Comparison of ENCODE assay signal across 1 cellular context in the genomic region with DNA sequence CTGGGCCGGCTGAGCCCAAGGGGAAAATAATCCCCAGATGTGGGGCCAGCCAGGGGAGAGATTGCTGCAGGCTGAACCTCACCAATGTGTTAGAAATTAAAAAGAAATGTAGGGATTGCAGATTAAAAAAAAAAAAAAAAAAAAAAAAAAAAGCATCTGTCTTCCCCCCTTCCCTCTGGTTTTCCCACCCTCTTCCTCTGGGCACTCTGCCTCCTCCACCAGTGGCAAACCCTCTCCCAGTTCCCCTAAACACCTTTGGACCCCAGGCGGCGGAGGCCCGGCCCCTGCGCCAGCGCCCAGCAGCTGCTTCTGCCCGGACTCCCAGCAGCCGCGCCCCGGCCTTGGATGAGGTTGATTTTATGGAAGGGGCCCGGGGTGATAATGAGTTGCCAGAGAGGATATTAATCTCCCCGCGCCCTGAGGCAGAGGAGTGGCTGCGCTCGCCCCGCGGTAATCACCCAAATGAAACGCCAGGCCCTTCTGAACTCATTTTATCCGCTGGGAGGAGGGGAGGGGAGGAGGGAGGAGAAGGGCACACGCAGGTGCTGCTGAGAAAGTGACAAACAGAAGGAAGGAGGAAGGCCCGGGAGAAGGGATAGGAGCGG.
TF ChIP-seq lines count a peak whose summit lies in the region.

No MANE protein-coding gene starts in this region.

TF ChIP-seq in SK-N-SH treated with all-trans-retinoic acid at 6 μM for 48 hours, 23 proteins besides CTCF, POLR2A, EP300 and RAD21 (continued from another document):
- TF ChIP-seq, protein P1, sequence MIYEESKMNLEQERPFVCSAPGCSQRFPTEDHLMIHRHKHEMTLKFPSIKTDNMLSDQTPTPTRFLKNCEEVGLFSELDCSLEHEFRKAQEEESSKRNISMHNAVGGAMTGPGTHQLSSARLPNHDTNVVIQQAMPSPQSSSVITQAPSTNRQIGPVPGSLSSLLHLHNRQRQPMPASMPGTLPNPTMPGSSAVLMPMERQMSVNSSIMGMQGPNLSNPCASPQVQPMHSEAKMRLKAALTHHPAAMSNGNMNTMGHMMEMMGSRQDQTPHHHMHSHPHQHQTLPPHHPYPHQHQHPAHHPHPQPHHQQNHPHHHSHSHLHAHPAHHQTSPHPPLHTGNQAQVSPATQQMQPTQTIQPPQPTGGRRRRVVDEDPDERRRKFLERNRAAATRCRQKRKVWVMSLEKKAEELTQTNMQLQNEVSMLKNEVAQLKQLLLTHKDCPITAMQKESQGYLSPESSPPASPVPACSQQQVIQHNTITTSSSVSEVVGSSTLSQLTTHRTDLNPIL (CRISPR knock-in tag; IDR thresholded peaks at IDR 0.05; ENCODE audit: low read depth) = no peak
- TF ChIP-seq, protein P2, sequence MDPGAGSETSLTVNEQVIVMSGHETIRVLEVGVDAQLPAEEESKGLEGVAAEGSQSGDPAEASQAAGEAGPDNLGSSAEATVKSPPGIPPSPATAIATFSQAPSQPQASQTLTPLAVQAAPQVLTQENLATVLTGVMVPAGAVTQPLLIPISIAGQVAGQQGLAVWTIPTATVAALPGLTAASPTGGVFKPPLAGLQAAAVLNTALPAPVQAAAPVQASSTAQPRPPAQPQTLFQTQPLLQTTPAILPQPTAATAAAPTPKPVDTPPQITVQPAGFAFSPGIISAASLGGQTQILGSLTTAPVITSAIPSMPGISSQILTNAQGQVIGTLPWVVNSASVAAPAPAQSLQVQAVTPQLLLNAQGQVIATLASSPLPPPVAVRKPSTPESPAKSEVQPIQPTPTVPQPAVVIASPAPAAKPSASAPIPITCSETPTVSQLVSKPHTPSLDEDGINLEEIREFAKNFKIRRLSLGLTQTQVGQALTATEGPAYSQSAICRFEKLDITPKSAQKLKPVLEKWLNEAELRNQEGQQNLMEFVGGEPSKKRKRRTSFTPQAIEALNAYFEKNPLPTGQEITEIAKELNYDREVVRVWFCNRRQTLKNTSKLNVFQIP (CRISPR knock-in tag; IDR thresholded peaks at IDR 0.05; ENCODE audit: borderline replicate concordance, low read depth) = no peak
- no peak for TF ChIP-seq ZNF565 (CRISPR knock-in tag; conservative IDR thresholded peaks at IDR 0.05; ENCODE audit: low read depth)
- no peak for TF ChIP-seq ISL1 (CRISPR knock-in tag; IDR thresholded peaks at IDR 0.05)
- TF ChIP-seq, protein P3, sequence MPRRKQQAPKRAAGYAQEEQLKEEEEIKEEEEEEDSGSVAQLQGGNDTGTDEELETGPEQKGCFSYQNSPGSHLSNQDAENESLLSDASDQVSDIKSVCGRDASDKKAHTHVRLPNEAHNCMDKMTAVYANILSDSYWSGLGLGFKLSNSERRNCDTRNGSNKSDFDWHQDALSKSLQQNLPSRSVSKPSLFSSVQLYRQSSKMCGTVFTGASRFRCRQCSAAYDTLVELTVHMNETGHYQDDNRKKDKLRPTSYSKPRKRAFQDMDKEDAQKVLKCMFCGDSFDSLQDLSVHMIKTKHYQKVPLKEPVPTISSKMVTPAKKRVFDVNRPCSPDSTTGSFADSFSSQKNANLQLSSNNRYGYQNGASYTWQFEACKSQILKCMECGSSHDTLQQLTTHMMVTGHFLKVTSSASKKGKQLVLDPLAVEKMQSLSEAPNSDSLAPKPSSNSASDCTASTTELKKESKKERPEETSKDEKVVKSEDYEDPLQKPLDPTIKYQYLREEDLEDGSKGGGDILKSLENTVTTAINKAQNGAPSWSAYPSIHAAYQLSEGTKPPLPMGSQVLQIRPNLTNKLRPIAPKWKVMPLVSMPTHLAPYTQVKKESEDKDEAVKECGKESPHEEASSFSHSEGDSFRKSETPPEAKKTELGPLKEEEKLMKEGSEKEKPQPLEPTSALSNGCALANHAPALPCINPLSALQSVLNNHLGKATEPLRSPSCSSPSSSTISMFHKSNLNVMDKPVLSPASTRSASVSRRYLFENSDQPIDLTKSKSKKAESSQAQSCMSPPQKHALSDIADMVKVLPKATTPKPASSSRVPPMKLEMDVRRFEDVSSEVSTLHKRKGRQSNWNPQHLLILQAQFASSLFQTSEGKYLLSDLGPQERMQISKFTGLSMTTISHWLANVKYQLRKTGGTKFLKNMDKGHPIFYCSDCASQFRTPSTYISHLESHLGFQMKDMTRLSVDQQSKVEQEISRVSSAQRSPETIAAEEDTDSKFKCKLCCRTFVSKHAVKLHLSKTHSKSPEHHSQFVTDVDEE (CRISPR knock-in tag; IDR thresholded peaks at IDR 0.05) = no peak
- TF ChIP-seq ZC3H10 (CRISPR knock-in tag; IDR thresholded peaks at IDR 0.05) = no peak
- no peak for TF ChIP-seq CSDC2 (CRISPR knock-in tag; IDR thresholded peaks at IDR 0.05)
- TF ChIP-seq RARB (CRISPR knock-in tag; IDR thresholded peaks at IDR 0.05) = no peak
- TF ChIP-seq TCF4 (CRISPR knock-in tag; IDR thresholded peaks at IDR 0.05; ENCODE audit: borderline replicate concordance) = no peak
- TF ChIP-seq, protein P4, sequence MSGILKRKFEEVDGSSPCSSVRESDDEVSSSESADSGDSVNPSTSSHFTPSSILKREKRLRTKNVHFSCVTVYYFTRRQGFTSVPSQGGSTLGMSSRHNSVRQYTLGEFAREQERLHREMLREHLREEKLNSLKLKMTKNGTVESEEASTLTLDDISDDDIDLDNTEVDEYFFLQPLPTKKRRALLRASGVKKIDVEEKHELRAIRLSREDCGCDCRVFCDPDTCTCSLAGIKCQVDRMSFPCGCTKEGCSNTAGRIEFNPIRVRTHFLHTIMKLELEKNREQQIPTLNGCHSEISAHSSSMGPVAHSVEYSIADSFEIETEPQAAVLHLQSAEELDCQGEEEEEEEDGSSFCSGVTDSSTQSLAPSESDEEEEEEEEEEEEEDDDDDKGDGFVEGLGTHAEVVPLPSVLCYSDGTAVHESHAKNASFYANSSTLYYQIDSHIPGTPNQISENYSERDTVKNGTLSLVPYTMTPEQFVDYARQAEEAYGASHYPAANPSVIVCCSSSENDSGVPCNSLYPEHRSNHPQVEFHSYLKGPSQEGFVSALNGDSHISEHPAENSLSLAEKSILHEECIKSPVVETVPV (CRISPR knock-in tag; IDR thresholded peaks at IDR 0.05) = no peak
- TF ChIP-seq ARNTL (CRISPR knock-in tag; IDR thresholded peaks at IDR 0.05; ENCODE audit: borderline replicate concordance, low read depth) = no peak
- TF ChIP-seq TOX (CRISPR knock-in tag; IDR thresholded peaks at IDR 0.05; ENCODE audit: borderline replicate concordance) = no peak
- TF ChIP-seq ZNF8 (CRISPR knock-in tag; IDR thresholded peaks at IDR 0.05) = no peak
- TF ChIP-seq PPARA (CRISPR knock-in tag; IDR thresholded peaks at IDR 0.05; ENCODE audit: borderline replicate concordance) = no peak
- TF ChIP-seq SNAI2 (CRISPR knock-in tag; IDR thresholded peaks at IDR 0.05) = no peak
TF ChIP-seq in SK-N-SH treated with all-trans-retinoic acid at 6 μM for 48 hours: peak in this region for 0.
